21 cellular contexts compared by ENCODE assay signal in the genomic region with DNA sequence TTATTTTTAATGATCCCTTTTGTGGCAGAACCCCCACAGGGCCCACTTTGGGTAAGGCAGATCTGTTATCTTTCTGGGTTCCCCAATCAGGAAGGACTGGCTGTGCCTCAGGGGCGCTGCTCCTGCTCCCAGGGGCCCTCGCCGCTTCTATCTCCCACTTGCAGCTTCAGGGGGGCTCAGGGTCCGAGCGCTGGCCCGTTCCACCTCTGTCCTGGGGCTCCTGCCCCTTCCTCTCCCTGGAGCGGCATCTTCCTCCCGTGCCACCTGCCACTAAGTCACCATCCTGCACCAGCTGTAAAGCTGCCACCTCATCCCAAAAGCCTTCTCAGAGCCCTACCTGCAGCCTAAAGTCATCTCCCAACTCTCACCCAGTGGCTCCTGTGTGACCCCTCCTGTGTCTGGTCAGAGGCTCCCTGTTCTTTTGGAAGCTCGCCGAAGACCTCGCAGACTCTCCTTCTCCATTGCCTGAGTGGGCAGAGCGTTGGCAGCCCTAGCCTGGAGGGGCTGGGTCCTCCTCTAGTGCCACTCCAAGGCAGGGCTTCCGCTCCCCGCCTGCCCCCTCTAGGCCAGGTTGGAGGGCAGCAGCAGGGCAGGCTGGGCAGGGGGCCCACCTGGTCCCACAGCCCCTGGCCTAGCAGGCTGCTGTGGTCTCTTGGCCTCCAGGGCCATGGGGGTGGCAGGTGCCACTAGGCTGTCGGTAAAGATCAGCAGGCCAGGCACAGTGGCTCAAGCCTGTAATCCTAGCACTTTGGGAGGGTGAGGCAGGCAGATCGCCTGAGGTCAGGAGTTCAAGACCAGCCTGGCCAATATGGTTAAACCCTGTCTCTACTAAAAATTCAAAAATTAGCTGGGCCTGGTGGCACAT.
A peak's percentile ranks its signal among the peaks of the same experiment; 100 is the strongest.
DNase-seq lines count a peak whose midpoint lies in the region; TF ChIP-seq lines count a peak whose summit lies in the region.
"Had no signal": no experiment of that assay in that cellular context is flagged by ENCODE, and none has a peak within 500 bp of the region (broad histone marks: within the 10 kb centered on the region; RNA-seq: fewer than 3 reads in every experiment).

No MANE protein-coding gene starts in this region.

- H3K36me3 Mint-ChIP-seq in osteocyte (ENCODE audit: unreplicated experiment) = no peaks in the 10 kb centered on the region
- H3K36me3 Mint-ChIP-seq: activated naive CD8-positive, alpha-beta T cell; stimulated activated effector memory CD8-positive, alpha-beta T cell treated with anti-CD3 and anti-CD28 coated beads, Interleukin-12 subunit alpha, Interleukin-12 subunit beta, amount 100 ng/mL, for 72 hours had no signal

- no peaks in the 10 kb centered on the region for H3K36me3 ChIP-seq in MG63
- H3K36me3 ChIP-seq: prostate gland had no signal

- peak; percentile 53 for DNase-seq in activated effector memory CD4-positive, alpha-beta T cell treated with anti-CD3 and anti-CD28 coated beads, Interleukin-2, amount 50 U/mL, for 16 hours
- no peak for DNase-seq in activated effector memory CD4-positive, alpha-beta T cell treated with Interleukin-2 at 50 U/mL for 16 hours
- peak; percentile 35 for DNase-seq in activated CD8-positive, alpha-beta memory T cell treated with anti-CD3 and anti-CD28 coated beads, Interleukin-2, amount 50 U/mL, for 48 hours
- DNase-seq in osteocyte (ENCODE audit: extremely low spot score, unreplicated experiment) (peak; percentile 78), NCI-H1436 treated with DMSO at 0.1 percent for 48 hours (lab: John Stamatoyannopoulos, UW) (no peak), HUDEP-2 (lab: John Stamatoyannopoulos, UW; ENCODE audit: unreplicated experiment in 76 of 76) (no peak), foreskin melanocyte (no peak), MG63 (no peak)
- DNase-seq: C1 segment of cervical spinal cord, MV-4-11, NCI-H1694, NCI-H69, SW 1271 had no signal

- H3K27me3 ChIP-seq in MG63 = no peaks in the 10 kb centered on the region
- H3K27me3 ChIP-seq: dorsolateral prefrontal cortex had no signal

- no peaks in the 10 kb centered on the region for H3K27me3 Mint-ChIP-seq in osteocyte (ENCODE audit: unreplicated experiment)
- H3K27me3 Mint-ChIP-seq: activated naive CD8-positive, alpha-beta T cell; central memory CD8-positive, alpha-beta T cell had no signal

- H3K9me3 ChIP-seq in MG63 = no peaks in the 10 kb centered on the region
- H3K9me3 ChIP-seq: prostate gland had no signal

- no peaks in the 10 kb centered on the region for H3K4me1 Mint-ChIP-seq in osteocyte (ENCODE audit: unreplicated experiment)
- H3K4me1 Mint-ChIP-seq: central memory CD8-positive, alpha-beta T cell; neural crest cell; stimulated activated effector memory CD8-positive, alpha-beta T cell treated with anti-CD3 and anti-CD28 coated beads, Interleukin-12 subunit alpha, Interleukin-12 subunit beta, amount 100 ng/mL, for 72 hours had no signal

- H3K4me3 Mint-ChIP-seq in osteocyte (ENCODE audit: unreplicated experiment) = no peak overlapping the region
- H3K4me3 Mint-ChIP-seq: activated naive CD8-positive, alpha-beta T cell; activated T-helper 1 cell treated with anti-CD3 and anti-CD28 coated beads, Interleukin-12 subunit alpha, Interleukin-12 subunit beta, Interleukin-2, Interleukin-4 antibody, amounts not matched to agents 30 ng/mL and 10 ng/mL and 1 ng/mL, durations not matched to agents 14 hours and 24 hours and 36 hours; central memory CD8-positive, alpha-beta T cell; neural crest cell; stimulated activated effector memory CD8-positive, alpha-beta T cell treated with anti-CD3 and anti-CD28 coated beads, Interleukin-12 subunit alpha, Interleukin-12 subunit beta, amount 100 ng/mL, for 72 hours had no signal

- no peak for TF ChIP-seq CTCF in osteocyte (IDR thresholded peaks at IDR 0.05)

- no peaks in the 10 kb centered on the region for H3K9me3 Mint-ChIP-seq in osteocyte (ENCODE audit: unreplicated experiment)
- H3K9me3 Mint-ChIP-seq: activated T-helper 1 cell treated with anti-CD3 and anti-CD28 coated beads, Interleukin-12 subunit alpha, Interleukin-12 subunit beta, Interleukin-2, Interleukin-4 antibody, amounts not matched to agents 30 ng/mL and 10 ng/mL and 1 ng/mL, durations not matched to agents 14 hours and 24 hours and 36 hours; central memory CD8-positive, alpha-beta T cell; neural crest cell; stimulated activated effector memory CD8-positive, alpha-beta T cell treated with anti-CD3 and anti-CD28 coated beads, Interleukin-12 subunit alpha, Interleukin-12 subunit beta, amount 100 ng/mL, for 72 hours had no signal

- H3K27ac Mint-ChIP-seq in osteocyte (ENCODE audit: unreplicated experiment) = no peak overlapping the region
- H3K27ac Mint-ChIP-seq: activated naive CD8-positive, alpha-beta T cell; activated T-helper 1 cell treated with anti-CD3 and anti-CD28 coated beads, Interleukin-12 subunit alpha, Interleukin-12 subunit beta, Interleukin-2, Interleukin-4 antibody, amounts not matched to agents 30 ng/mL and 10 ng/mL and 1 ng/mL, durations not matched to agents 14 hours and 24 hours and 36 hours; stimulated activated effector memory CD8-positive, alpha-beta T cell treated with anti-CD3 and anti-CD28 coated beads, Interleukin-12 subunit alpha, Interleukin-12 subunit beta, amount 100 ng/mL, for 72 hours had no signal

- H3K4me3 ChIP-seq in MG63 = no peak overlapping the region
- H3K4me3 ChIP-seq: dorsolateral prefrontal cortex, lung, prostate gland had no signal

Comparison
In these comparisons a context has a peak if more than half of its experiments do, and no peak if none do; other contexts are left out.
1. DNase-seq: peak in activated effector memory CD4-positive, alpha-beta T cell treated with anti-CD3 and anti-CD28 coated beads, Interleukin-2, amount 50 U/mL, for 16 hours (single experiment), activated CD8-positive, alpha-beta memory T cell treated with anti-CD3 and anti-CD28 coated beads, Interleukin-2, amount 50 U/mL, for 48 hours (single experiment) and osteocyte (single experiment); none in activated effector memory CD4-positive, alpha-beta T cell treated with Interleukin-2 at 50 U/mL for 16 hours (single experiment), NCI-H1436 treated with DMSO at 0.1 percent for 48 hours (single experiment), HUDEP-2 (0 of 76), foreskin melanocyte (single experiment) and MG63 (single experiment).